In genomic region chr16:81578636-81579413, GRCh38 we compare ENCODE assay signal across 26 cellular contexts.
"Had no signal": no experiment of that assay in that cellular context is flagged by ENCODE, and none has a peak within 500 bp of the region (broad histone marks: within the 10 kb centered on the region; RNA-seq: fewer than 3 reads in every experiment).

No MANE protein-coding gene starts in this region.

- DNase-seq: activated CD4-positive, alpha-beta T cell treated with anti-CD3 and anti-CD28 coated beads for 48 hours; activated CD4-positive, alpha-beta T cell treated with anti-CD3 and anti-CD28 coated beads, Interleukin-2, amount 50 U/mL, for 48 hours; activated CD4-positive, CD25-positive, alpha-beta regulatory T cell treated with anti-CD3 and anti-CD28 coated beads, Interleukin-2, amount 50 U/mL, for 72 hours; activated CD8-positive, alpha-beta memory T cell treated with anti-CD3 and anti-CD28 coated beads, Interleukin-2, amount 10 ng/mL, durations not matched to agents 7 days and 5 days; activated effector memory CD4-positive, alpha-beta T cell treated with anti-CD3 and anti-CD28 coated beads, Interleukin-2, amount 50 U/mL, for 16 hours; activated naive CD4-positive, alpha-beta T cell treated with Interleukin-2 at 50 U/mL for 16 hours; activated naive CD8-positive, alpha-beta T cell treated with anti-CD3 and anti-CD28 coated beads, Interleukin-2, amount 50 U/mL, for 24 hours; activated T-cell treated with anti-CD3 and anti-CD28 coated beads, Interleukin-2, amount 50 U/mL, for 24 hours; amniotic stem cell; body of pancreas; central memory CD4-positive, alpha-beta T cell; MM.1S; NCI-H1105; NCI-H1436; NCI-H1694 treated with DMSO at 0.1 percent for 48 hours; NCI-H2029 treated with DMSO at 0.1 percent for 48 hours; NCI-H226; NCI-H526; NK-92 treated with Interleukin-12 subunit alpha and Interleukin-12 subunit beta, amount 100 ng/mL, for 24 hours; OCI-M1; SIG-M5; T-helper 17 cell; T-helper 9 cell had no signal

- ATAC-seq: activated CD8-positive, alpha-beta memory T cell treated with anti-CD3 and anti-CD28 coated beads, Interleukin-2, amount 10 ng/mL, durations not matched to agents 7 days and 5 days; activated naive CD4-positive, alpha-beta T cell treated with anti-CD3 and anti-CD28 coated beads, Interleukin-2, amount 50 U/mL, for 72 hours; activated naive CD8-positive, alpha-beta T cell treated with anti-CD3 and anti-CD28 coated beads, Interleukin-2, amount 50 U/mL, for 24 hours; body of pancreas; T-helper 17 cell; WTC11 had no signal

- H3K9me3 ChIP-seq: ascending aorta, body of pancreas had no signal

- H3K27ac ChIP-seq: ascending aorta, body of pancreas had no signal

- H3K27me3 ChIP-seq: ascending aorta, body of pancreas had no signal

- H3K4me3 ChIP-seq: ascending aorta, body of pancreas had no signal

- H3K36me3 ChIP-seq: ascending aorta had no signal
